ENCODE assay signal across 1 cellular context in the genomic region with DNA sequence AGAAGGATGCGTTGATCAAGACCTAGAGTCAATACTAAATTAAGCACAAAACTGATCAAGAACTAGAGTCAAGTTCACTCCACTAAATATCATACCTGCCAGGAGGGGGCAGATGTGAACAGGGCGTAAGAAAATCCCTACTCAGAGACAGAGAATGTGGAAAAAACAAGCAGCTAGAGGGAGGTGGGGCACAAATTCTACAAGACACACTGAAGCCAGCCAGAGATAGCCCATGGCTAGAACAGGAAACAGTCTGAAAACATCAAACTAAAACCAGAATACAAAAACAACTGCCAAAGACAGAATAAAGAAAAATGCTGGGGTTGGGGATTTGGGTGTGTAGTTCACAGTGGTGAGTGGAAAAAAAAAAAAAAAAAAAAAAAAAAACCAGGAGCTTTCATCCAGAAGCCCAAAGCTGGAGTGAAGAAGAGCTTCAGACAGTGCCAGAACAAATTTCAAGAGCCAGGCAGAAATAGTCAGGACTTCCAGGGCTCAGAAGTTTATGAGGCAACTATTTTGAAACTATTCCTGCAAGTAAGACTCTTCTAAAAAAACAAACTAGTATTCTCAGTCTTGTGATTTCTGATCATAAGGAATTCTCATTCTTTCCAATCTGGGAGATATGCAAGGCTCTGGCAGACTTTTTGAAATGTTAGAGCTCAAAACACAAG.
A peak's percentile ranks its signal among the peaks of the same experiment; 100 is the strongest.
TF ChIP-seq lines count a peak whose summit lies in the region.

No MANE protein-coding gene starts in this region.

TF ChIP-seq in K562, 482 proteins besides CTCF, POLR2A, EP300 and RAD21 (continued from another document and continues in another):
- TF ChIP-seq, protein P1, sequence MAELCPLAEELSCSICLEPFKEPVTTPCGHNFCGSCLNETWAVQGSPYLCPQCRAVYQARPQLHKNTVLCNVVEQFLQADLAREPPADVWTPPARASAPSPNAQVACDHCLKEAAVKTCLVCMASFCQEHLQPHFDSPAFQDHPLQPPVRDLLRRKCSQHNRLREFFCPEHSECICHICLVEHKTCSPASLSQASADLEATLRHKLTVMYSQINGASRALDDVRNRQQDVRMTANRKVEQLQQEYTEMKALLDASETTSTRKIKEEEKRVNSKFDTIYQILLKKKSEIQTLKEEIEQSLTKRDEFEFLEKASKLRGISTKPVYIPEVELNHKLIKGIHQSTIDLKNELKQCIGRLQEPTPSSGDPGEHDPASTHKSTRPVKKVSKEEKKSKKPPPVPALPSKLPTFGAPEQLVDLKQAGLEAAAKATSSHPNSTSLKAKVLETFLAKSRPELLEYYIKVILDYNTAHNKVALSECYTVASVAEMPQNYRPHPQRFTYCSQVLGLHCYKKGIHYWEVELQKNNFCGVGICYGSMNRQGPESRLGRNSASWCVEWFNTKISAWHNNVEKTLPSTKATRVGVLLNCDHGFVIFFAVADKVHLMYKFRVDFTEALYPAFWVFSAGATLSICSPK (IDR thresholded peaks at IDR 0.05; ENCODE audit: borderline replicate concordance): no peak
- TF ChIP-seq EP400 (IDR thresholded peaks at IDR 0.05): peak; percentile 69
- TF ChIP-seq, protein P2, sequence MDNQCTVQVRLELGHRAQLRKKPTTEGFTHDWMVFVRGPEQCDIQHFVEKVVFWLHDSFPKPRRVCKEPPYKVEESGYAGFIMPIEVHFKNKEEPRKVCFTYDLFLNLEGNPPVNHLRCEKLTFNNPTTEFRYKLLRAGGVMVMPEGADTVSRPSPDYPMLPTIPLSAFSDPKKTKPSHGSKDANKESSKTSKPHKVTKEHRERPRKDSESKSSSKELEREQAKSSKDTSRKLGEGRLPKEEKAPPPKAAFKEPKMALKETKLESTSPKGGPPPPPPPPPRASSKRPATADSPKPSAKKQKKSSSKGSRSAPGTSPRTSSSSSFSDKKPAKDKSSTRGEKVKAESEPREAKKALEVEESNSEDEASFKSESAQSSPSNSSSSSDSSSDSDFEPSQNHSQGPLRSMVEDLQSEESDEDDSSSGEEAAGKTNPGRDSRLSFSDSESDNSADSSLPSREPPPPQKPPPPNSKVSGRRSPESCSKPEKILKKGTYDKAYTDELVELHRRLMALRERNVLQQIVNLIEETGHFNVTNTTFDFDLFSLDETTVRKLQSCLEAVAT (IDR thresholded peaks at IDR 0.05): peak; percentile 94 to 97
- TF ChIP-seq MAZ (CRISPR knock-in tag; conservative IDR thresholded peaks at IDR 0.05 in 1 of 2, IDR thresholded peaks at IDR 0.05 in 1 of 2): peak in 1 of 2 experiments; percentile 69; a peak in 2 of 4 replicates
- TF ChIP-seq, protein P3, sequence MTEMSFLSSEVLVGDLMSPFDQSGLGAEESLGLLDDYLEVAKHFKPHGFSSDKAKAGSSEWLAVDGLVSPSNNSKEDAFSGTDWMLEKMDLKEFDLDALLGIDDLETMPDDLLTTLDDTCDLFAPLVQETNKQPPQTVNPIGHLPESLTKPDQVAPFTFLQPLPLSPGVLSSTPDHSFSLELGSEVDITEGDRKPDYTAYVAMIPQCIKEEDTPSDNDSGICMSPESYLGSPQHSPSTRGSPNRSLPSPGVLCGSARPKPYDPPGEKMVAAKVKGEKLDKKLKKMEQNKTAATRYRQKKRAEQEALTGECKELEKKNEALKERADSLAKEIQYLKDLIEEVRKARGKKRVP (CRISPR knock-in tag; IDR thresholded peaks at IDR 0.05): no peak
- peak; percentile 90 for TF ChIP-seq ZKSCAN3 (CRISPR knock-in tag; IDR thresholded peaks at IDR 0.05)
- TF ChIP-seq, protein P4, sequence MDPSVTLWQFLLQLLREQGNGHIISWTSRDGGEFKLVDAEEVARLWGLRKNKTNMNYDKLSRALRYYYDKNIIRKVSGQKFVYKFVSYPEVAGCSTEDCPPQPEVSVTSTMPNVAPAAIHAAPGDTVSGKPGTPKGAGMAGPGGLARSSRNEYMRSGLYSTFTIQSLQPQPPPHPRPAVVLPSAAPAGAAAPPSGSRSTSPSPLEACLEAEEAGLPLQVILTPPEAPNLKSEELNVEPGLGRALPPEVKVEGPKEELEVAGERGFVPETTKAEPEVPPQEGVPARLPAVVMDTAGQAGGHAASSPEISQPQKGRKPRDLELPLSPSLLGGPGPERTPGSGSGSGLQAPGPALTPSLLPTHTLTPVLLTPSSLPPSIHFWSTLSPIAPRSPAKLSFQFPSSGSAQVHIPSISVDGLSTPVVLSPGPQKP (CRISPR knock-in tag; IDR thresholded peaks at IDR 0.05): no peak
- TF ChIP-seq ZNF75A (CRISPR knock-in tag; IDR thresholded peaks at IDR 0.05): no peak
- TF ChIP-seq, protein P5, sequence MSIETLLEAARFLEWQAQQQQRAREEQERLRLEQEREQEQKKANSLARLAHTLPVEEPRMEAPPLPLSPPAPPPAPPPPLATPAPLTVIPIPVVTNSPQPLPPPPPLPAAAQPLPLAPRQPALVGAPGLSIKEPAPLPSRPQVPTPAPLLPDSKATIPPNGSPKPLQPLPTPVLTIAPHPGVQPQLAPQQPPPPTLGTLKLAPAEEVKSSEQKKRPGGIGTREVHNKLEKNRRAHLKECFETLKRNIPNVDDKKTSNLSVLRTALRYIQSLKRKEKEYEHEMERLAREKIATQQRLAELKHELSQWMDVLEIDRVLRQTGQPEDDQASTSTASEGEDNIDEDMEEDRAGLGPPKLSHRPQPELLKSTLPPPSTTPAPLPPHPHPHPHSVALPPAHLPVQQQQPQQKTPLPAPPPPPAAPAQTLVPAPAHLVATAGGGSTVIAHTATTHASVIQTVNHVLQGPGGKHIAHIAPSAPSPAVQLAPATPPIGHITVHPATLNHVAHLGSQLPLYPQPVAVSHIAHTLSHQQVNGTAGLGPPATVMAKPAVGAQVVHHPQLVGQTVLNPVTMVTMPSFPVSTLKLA (conservative IDR thresholded peaks at IDR 0.05): peak in 1 of 2 experiments; percentile 71; a peak in 2 of 4 replicates
- peak; percentile 40; the same call in 1 of the 2 replicates for TF ChIP-seq LCOR (CRISPR knock-in tag; IDR thresholded peaks at IDR 0.05)
- TF ChIP-seq KDM1A (IDR thresholded peaks at IDR 0.05): peak in 1 of 2 experiments; percentile 31; a peak in 1 of 4 replicates
- TF ChIP-seq L3MBTL2 (IDR thresholded peaks at IDR 0.05): peak; percentile 55; the same call in 1 of the 2 replicates
- TF ChIP-seq, protein P6, sequence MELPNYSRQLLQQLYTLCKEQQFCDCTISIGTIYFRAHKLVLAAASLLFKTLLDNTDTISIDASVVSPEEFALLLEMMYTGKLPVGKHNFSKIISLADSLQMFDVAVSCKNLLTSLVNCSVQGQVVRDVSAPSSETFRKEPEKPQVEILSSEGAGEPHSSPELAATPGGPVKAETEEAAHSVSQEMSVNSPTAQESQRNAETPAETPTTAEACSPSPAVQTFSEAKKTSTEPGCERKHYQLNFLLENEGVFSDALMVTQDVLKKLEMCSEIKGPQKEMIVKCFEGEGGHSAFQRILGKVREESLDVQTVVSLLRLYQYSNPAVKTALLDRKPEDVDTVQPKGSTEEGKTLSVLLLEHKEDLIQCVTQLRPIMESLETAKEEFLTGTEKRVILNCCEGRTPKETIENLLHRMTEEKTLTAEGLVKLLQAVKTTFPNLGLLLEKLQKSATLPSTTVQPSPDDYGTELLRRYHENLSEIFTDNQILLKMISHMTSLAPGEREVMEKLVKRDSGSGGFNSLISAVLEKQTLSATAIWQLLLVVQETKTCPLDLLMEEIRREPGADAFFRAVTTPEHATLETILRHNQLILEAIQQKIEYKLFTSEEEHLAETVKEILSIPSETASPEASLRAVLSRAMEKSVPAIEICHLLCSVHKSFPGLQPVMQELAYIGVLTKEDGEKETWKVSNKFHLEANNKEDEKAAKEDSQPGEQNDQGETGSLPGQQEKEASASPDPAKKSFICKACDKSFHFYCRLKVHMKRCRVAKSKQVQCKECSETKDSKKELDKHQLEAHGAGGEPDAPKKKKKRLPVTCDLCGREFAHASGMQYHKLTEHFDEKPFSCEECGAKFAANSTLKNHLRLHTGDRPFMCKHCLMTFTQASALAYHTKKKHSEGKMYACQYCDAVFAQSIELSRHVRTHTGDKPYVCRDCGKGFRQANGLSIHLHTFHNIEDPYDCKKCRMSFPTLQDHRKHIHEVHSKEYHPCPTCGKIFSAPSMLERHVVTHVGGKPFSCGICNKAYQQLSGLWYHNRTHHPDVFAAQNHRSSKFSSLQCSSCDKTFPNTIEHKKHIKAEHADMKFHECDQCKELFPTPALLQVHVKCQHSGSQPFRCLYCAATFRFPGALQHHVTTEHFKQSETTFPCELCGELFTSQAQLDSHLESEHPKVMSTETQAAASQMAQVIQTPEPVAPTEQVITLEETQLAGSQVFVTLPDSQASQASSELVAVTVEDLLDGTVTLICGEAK (IDR thresholded peaks at IDR 0.05): no peak
- TF ChIP-seq, protein P6 (CRISPR knock-in tag; IDR thresholded peaks at IDR 0.05): no peak
- TF ChIP-seq ZNF24 (IDR thresholded peaks at IDR 0.05): peak; percentile 83
- TF ChIP-seq CCAR2 (IDR thresholded peaks at IDR 0.05; ENCODE audit: low read depth, low read length): no peak
- no peak for TF ChIP-seq ZNF785 (CRISPR knock-in tag; IDR thresholded peaks at IDR 0.05)
- TF ChIP-seq NFIC (IDR thresholded peaks at IDR 0.05): peak; percentile 49; the same call in 1 of the 2 replicates
- no peak for TF ChIP-seq FOXJ3 (CRISPR knock-in tag; IDR thresholded peaks at IDR 0.05)
- peak; percentile 94 for TF ChIP-seq ZKSCAN1 (IDR thresholded peaks at IDR 0.05; ENCODE audit: low read depth, low read length)
- no peak for TF ChIP-seq CAMTA2 (CRISPR knock-in tag; conservative IDR thresholded peaks at IDR 0.05)
- TF ChIP-seq ARID1B (IDR thresholded peaks at IDR 0.05): peak; percentile 62
- TF ChIP-seq ZNF175 (CRISPR knock-in tag; IDR thresholded peaks at IDR 0.05; ENCODE audit: low read depth): peak; percentile 82; the same call in 1 of the 2 replicates
- TF ChIP-seq MTA3 (IDR thresholded peaks at IDR 0.05; ENCODE audit: borderline replicate concordance): peak; percentile 68
- TF ChIP-seq NRF1 (conservative IDR thresholded peaks at IDR 0.05 in 1 of 2, IDR thresholded peaks at IDR 0.05 in 1 of 2): no peak
- TF ChIP-seq, protein P7, sequence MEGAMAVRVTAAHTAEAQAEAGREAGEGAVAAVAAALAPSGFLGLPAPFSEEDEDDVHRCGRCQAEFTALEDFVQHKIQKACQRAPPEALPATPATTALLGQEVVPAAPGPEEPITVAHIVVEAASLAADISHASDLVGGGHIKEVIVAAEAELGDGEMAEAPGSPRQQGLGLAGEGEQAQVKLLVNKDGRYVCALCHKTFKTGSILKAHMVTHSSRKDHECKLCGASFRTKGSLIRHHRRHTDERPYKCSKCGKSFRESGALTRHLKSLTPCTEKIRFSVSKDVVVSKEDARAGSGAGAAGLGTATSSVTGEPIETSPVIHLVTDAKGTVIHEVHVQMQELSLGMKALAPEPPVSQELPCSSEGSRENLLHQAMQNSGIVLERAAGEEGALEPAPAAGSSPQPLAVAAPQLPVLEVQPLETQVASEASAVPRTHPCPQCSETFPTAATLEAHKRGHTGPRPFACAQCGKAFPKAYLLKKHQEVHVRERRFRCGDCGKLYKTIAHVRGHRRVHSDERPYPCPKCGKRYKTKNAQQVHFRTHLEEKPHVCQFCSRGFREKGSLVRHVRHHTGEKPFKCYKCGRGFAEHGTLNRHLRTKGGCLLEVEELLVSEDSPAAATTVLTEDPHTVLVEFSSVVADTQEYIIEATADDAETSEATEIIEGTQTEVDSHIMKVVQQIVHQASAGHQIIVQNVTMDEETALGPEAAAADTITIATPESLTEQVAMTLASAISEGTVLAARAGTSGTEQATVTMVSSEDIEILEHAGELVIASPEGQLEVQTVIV (CRISPR knock-in tag; IDR thresholded peaks at IDR 0.05; ENCODE audit: borderline replicate concordance): no peak
- 0 out of 2 replicates have a peak, but pooled peaks have one; percentile 36 for TF ChIP-seq DNMT1 (IDR thresholded peaks at IDR 0.05)
- peak; percentile 48; the same call in 1 of the 2 replicates for TF ChIP-seq CBX5 (IDR thresholded peaks at IDR 0.05; ENCODE audit: borderline replicate concordance, low read depth)
- TF ChIP-seq CC2D1A (IDR thresholded peaks at IDR 0.05): peak; percentile 97
- TF ChIP-seq DIDO1 (tag; IDR thresholded peaks at IDR 0.05; ENCODE audit: low read depth): peak; percentile 40; the same call in 1 of the 2 replicates
- 0 out of 2 replicates have a peak, but pooled peaks have one; percentile 71 for TF ChIP-seq GTF2E2 (tag; IDR thresholded peaks at IDR 0.05)
- peak; percentile 91 for TF ChIP-seq ZNF384 (IDR thresholded peaks at IDR 0.05; ENCODE audit: low read depth, low read length)
- TF ChIP-seq TRIM24 (IDR thresholded peaks at IDR 0.05): peak; percentile 34 to 80; a peak in 2 of 4 replicates
- TF ChIP-seq THRAP3 (IDR thresholded peaks at IDR 0.05; ENCODE audit: borderline replicate concordance): peak; percentile 80; the same call in 1 of the 2 replicates
- TF ChIP-seq HDAC2 (IDR thresholded peaks at IDR 0.05): 0 out of 2 replicates have a peak, but pooled peaks have one; percentile 47
- no peak for TF ChIP-seq ZNF197 (CRISPR knock-in tag; IDR thresholded peaks at IDR 0.05; ENCODE audit: low read depth)
- no peak; the same call in 1 of the 2 replicates for TF ChIP-seq NR2C1 (IDR thresholded peaks at IDR 0.05)
- TF ChIP-seq NR2C1 (tag; IDR thresholded peaks at IDR 0.05): no peak
- TF ChIP-seq GABPB1 (CRISPR knock-in tag; IDR thresholded peaks at IDR 0.05): no peak
- TF ChIP-seq, protein P8, sequence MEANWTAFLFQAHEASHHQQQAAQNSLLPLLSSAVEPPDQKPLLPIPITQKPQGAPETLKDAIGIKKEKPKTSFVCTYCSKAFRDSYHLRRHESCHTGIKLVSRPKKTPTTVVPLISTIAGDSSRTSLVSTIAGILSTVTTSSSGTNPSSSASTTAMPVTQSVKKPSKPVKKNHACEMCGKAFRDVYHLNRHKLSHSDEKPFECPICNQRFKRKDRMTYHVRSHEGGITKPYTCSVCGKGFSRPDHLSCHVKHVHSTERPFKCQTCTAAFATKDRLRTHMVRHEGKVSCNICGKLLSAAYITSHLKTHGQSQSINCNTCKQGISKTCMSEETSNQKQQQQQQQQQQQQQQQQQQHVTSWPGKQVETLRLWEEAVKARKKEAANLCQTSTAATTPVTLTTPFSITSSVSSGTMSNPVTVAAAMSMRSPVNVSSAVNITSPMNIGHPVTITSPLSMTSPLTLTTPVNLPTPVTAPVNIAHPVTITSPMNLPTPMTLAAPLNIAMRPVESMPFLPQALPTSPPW (CRISPR knock-in tag; IDR thresholded peaks at IDR 0.05): peak; percentile 78
